ENCODE assay signal across 8 cellular contexts in genomic region chr2:239106314-239106908, GRCh38.
DNase-seq lines count a peak whose midpoint lies in the region; ATAC-seq and TF ChIP-seq lines count a peak whose summit lies in the region.

No MANE protein-coding gene starts in this region.

- ATAC-seq in HG02763 (IDR thresholded peaks at IDR 0.05; ENCODE audit: unreplicated experiment): no peak
- ATAC-seq in HG03095 (IDR thresholded peaks at IDR 0.05; ENCODE audit: unreplicated experiment): no peak

- in situ Hi-C loops in Caki2 (cut with HindIII; ENCODE audit: low pct_unique_long_range_greater_than_20kb, low sequenced_read_pairs): no loop called here
- in situ Hi-C loops in SK-MEL-5 (cut with HindIII; ENCODE audit: low pct_unique_long_range_greater_than_20kb, low sequenced_read_pairs): no loop called here

- POLR2A ChIA-PET in HEK293T (lab: Yijun Ruan, JAX): no interaction called here

- DNase-seq in Caki2 (ENCODE audit: low read depth): peak; percentile 25
- peak; percentile 52 for DNase-seq in HEK293T (ENCODE audit: extremely low spot score)
- peak; percentile 68 for DNase-seq in SK-MEL-5 (ENCODE audit: low read depth, low spot score)
- peak; percentile 75 for DNase-seq in fibroblast of the aortic adventitia (ENCODE audit: low read depth)
- DNase-seq in posterior cingulate gyrus: peak; percentile 69 to 98 (median 86)
- DNase-seq in activated T-cell treated with anti-CD3 and anti-CD28 coated beads, Interleukin-2, amount 50 U/mL, for 1 hour: no peak

- intact Hi-C loops in posterior cingulate gyrus (cut with DNase I): loop anchor here (1.0 kb wide), 1 partner anchor 71 kb away; no protein-coding TSS in a partner anchor

- CTCF ChIA-PET in HEK293T (lab: Yijun Ruan, JAX): no interaction called here

- H3K4me3 ChIP-seq in fibroblast of the aortic adventitia (ENCODE audit: low read depth, low read length): no peak overlapping the region

- peak; percentile 73 for TF ChIP-seq CTCF in fibroblast of the aortic adventitia (IDR thresholded peaks at IDR 0.05; ENCODE audit: insufficient read depth, low read length)

TF ChIP-seq in HEK293T, 16 proteins besides CTCF, POLR2A, EP300 and RAD21:
- TF ChIP-seq SUZ12 (IDR thresholded peaks at IDR 0.05): no peak
